ENCODE assay signal across 19 cellular contexts in the genomic region with DNA sequence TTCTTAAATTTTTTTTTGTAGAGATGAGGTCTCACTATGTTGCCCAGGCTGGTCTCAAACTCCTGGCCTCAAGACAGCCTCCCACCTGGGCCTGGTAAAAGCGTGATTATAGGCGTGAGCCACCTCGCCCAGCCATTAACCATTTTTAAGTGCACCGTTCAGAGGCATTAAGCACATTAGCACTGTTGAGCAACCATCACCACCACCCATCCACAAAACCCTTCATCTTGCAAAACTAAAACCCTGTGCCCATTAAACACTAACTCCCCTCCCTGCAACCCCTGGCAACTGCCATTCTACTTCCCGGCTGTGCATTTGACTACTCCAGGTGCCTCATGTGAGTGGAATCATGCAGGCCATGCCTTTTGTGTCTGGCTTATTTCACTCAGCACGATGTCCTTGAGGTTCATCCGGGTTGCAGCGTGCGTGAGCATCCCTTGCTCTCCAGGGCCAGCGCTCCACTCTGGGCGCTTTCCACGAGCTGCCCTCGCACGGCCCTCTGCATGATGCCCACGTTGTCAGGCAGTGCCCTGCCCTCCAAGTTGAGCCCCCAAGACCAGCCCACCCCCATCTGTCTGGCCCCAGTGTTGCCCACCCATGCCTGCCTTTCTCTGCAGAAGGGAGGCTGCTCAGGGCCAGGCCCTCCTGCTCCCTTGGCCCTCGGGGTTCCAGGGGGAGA.
"Had no signal": no experiment of that assay in that cellular context is flagged by ENCODE, and none has a peak within 500 bp of the region (broad histone marks: within the 10 kb centered on the region; RNA-seq: fewer than 3 reads in every experiment).

No MANE protein-coding gene starts in this region.

- H3K36me3 Mint-ChIP-seq: activated naive CD8-positive, alpha-beta T cell treated with anti-CD3 and anti-CD28 coated beads, Interleukin-2, amount 10 ng/mL, durations not matched to agents 7 days and 5 days; naive thymus-derived CD4-positive, alpha-beta T cell; stimulated activated memory B cell treated with anti-CD40 and anti-IgM and Interleukin-4, amounts not matched to agents 10 μg/mL and 1 μg/mL and 100 μg/mL, for 72 hours had no signal

- H3K36me3 ChIP-seq: ovary, thyroid gland had no signal

- H3K4me3 Mint-ChIP-seq: activated naive CD8-positive, alpha-beta T cell treated with anti-CD3 and anti-CD28 coated beads, Interleukin-2, amount 10 ng/mL, durations not matched to agents 7 days and 5 days; activated T-helper 17 cell treated with anti-CD3 and anti-CD28 coated beads, Interleukin-2, amount 50 U/mL, for 72 hours; endodermal cell; naive thymus-derived CD4-positive, alpha-beta T cell; stimulated activated memory B cell treated with anti-CD40 and anti-IgM and Interleukin-4, amounts not matched to agents 10 μg/mL and 1 μg/mL and 100 μg/mL, for 72 hours had no signal

- H3K9me3 Mint-ChIP-seq: activated naive CD8-positive, alpha-beta T cell treated with anti-CD3 and anti-CD28 coated beads, Interleukin-2, amount 10 ng/mL, durations not matched to agents 7 days and 5 days; activated T-helper 17 cell treated with anti-CD3 and anti-CD28 coated beads, Interleukin-2, amount 50 U/mL, for 72 hours; stimulated activated memory B cell treated with anti-CD40 and anti-IgM and Interleukin-4, amounts not matched to agents 10 μg/mL and 1 μg/mL and 100 μg/mL, for 72 hours had no signal

- H3K27ac Mint-ChIP-seq: activated naive CD8-positive, alpha-beta T cell treated with anti-CD3 and anti-CD28 coated beads, Interleukin-2, amount 10 ng/mL, durations not matched to agents 7 days and 5 days; activated T-helper 17 cell treated with anti-CD3 and anti-CD28 coated beads, Interleukin-2, amount 50 U/mL, for 72 hours; brain; endodermal cell; naive thymus-derived CD4-positive, alpha-beta T cell; stimulated activated memory B cell treated with anti-CD40 and anti-IgM and Interleukin-4, amounts not matched to agents 10 μg/mL and 1 μg/mL and 100 μg/mL, for 72 hours had no signal

- H3K79me2 ChIP-seq: hepatocyte had no signal

- H3K4me1 Mint-ChIP-seq: activated T-helper 17 cell treated with anti-CD3 and anti-CD28 coated beads, Interleukin-2, amount 50 U/mL, for 72 hours; endodermal cell had no signal

- H3K4me2 ChIP-seq: hepatocyte had no signal

- DNase-seq: activated CD4-positive, alpha-beta T cell treated with anti-CD3 and anti-CD28 coated beads, Interleukin-2, amount 50 U/mL, for 48 hours; activated naive CD4-positive, alpha-beta T cell; activated naive CD8-positive, alpha-beta T cell treated with anti-CD3 and anti-CD28 coated beads, Interleukin-2, amount 10 ng/mL, durations not matched to agents 7 days and 5 days; activated T-cell treated with anti-CD3 and anti-CD28 coated beads for 4 hours; central memory CD4-positive, alpha-beta T cell; endodermal cell; foreskin fibroblast; mesenchymal stem cell; naive thymus-derived CD4-positive, alpha-beta T cell; ovary; stimulated activated CD4-positive, alpha-beta T cell treated with anti-CD3 and anti-CD28 coated beads, Interleukin-4, amount 100 ng/mL, for 24 hours; T-helper 2 cell; thyroid gland had no signal

- H3K27me3 ChIP-seq: ovary, thyroid gland had no signal

- H3K9me3 ChIP-seq: ovary, thyroid gland had no signal

- H2AFZ ChIP-seq: hepatocyte had no signal

- ATAC-seq: activated T-helper 17 cell treated with anti-CD3 and anti-CD28 coated beads, Interleukin-2, amount 50 U/mL, for 72 hours; naive thymus-derived CD4-positive, alpha-beta T cell; sciatic nerve; stimulated activated memory B cell treated with anti-CD40 and anti-IgM and Interleukin-4, amounts not matched to agents 10 μg/mL and 1 μg/mL and 100 μg/mL, for 72 hours had no signal

- H3K4me3 ChIP-seq: hepatocyte, ovary, thyroid gland had no signal

- H3K27ac ChIP-seq: epithelial cell of prostate, hepatocyte, ovary, thyroid gland had no signal
